Comparison of ENCODE assay signal across 8 cellular contexts in genomic region chr9:72363908-72364678, GRCh38. TPM values are rescaled to one million over a fixed set of nuclear protein-coding genes. Genes with fewer than 3 reads are reported as not detected.
DNase-seq lines count a peak whose midpoint lies in the region; ATAC-seq lines count a peak whose summit lies in the region.

No MANE protein-coding gene starts in this region.

- H4K8ac ChIP-seq in mesendoderm (ENCODE audit: low read depth, low read length) = no peak overlapping the region

- peak overlapping the region; percentile 61 for H2BK120ac ChIP-seq in mesendoderm (ENCODE audit: low read depth, low read length)

- DNase-seq in NCI-H82 (lab: John Stamatoyannopoulos, UW) (peak; percentile 48), NCI-H82 treated with DMSO at 0.1 percent for 48 hours (lab: John Stamatoyannopoulos, UW; ENCODE audit: unreplicated experiment) (no peak), NCI-H2196 treated with DMSO at 0.1 percent for 48 hours (lab: John Stamatoyannopoulos, UW; ENCODE audit: unreplicated experiment) (peak; percentile 4), mesendoderm (peak; percentile 59)
- DNase-seq in activated CD8-positive, alpha-beta memory T cell treated with anti-CD3 and anti-CD28 coated beads for 4 hours (ENCODE audit: low read depth in 2 of 2) = peak; percentile 40 to 41
- DNase-seq in effector memory CD4-positive, alpha-beta T cell = peak; percentile 55 to 68 (median 59)
- peak; percentile 48 for DNase-seq in stimulated activated CD8-positive, alpha-beta memory T cell treated with anti-CD3 and anti-CD28 coated beads, Interleukin-15, amount 100 ng/mL, for 24 hours (ENCODE audit: low read depth)

- WGBS in mesendoderm (ENCODE audit: extremely low coverage, insufficient coverage, low lambda C conversion rate) = no CpG with 5 or more reads among the region's 73 CpGs

- peak overlapping the region; percentile 94 for H3K4me3 ChIP-seq in effector memory CD4-positive, alpha-beta T cell (ENCODE audit: insufficient read depth, low read depth, low read length, poor library complexity, severe bottlenecking)
- peak overlapping the region; percentile 97 for H3K4me3 ChIP-seq in mesendoderm (ENCODE audit: low read length)

- H3K9ac ChIP-seq in mesendoderm (ENCODE audit: low read length) = peak overlapping the region; percentile 96

- H3K36me3 ChIP-seq in effector memory CD4-positive, alpha-beta T cell (ENCODE audit: control insufficient read depth, insufficient read depth, low read length) = peaks cover 16% of the 10 kb centered on the region
- no peaks in the 10 kb centered on the region for H3K36me3 ChIP-seq in mesendoderm (ENCODE audit: control insufficient read depth, insufficient read depth, low read length)

- H2BK5ac ChIP-seq in mesendoderm (ENCODE audit: low read length) = peak overlapping the region; percentile 48

- H3K4ac ChIP-seq in mesendoderm (ENCODE audit: low read depth, low read length) = peak overlapping the region; percentile 98

- H3K4me1 ChIP-seq in effector memory CD4-positive, alpha-beta T cell (ENCODE audit: control insufficient read depth, insufficient read depth, low read length, poor library complexity, severe bottlenecking) = peaks cover 23% of the 10 kb centered on the region
- H3K4me1 ChIP-seq in mesendoderm (ENCODE audit: control insufficient read depth, low read depth, low read length) = no peaks in the 10 kb centered on the region

- H3K4me2 ChIP-seq in mesendoderm (ENCODE audit: low read length) = peak overlapping the region; percentile 33

- ATAC-seq in HG02678 (IDR thresholded peaks at IDR 0.05; ENCODE audit: unreplicated experiment) = peak; percentile 46

- no peaks in the 10 kb centered on the region for H3K27me3 ChIP-seq in effector memory CD4-positive, alpha-beta T cell (replicated peaks; ENCODE audit: control insufficient read depth, insufficient read depth, low read length, poor library complexity, severe bottlenecking)
- no peaks in the 10 kb centered on the region for H3K27me3 ChIP-seq in mesendoderm (ENCODE audit: insufficient read depth, low read length, poor library complexity)

- peak overlapping the region; percentile 99 for H3K18ac ChIP-seq in mesendoderm (ENCODE audit: low read length)

- no peak overlapping the region for H2BK15ac ChIP-seq in mesendoderm (replicated peaks; ENCODE audit: low read depth)

- H3K56ac ChIP-seq in mesendoderm (ENCODE audit: low read length) = peak overlapping the region; percentile 86

- H4K5ac ChIP-seq in mesendoderm (ENCODE audit: low read length) = no peak overlapping the region

- H3K23ac ChIP-seq in mesendoderm (ENCODE audit: low read length) = no peak overlapping the region

- H3K9me3 ChIP-seq in effector memory CD4-positive, alpha-beta T cell (ENCODE audit: control insufficient read depth, low read length) = no peaks in the 10 kb centered on the region

- H3K79me2 ChIP-seq in mesendoderm (ENCODE audit: control insufficient read depth, insufficient read depth, low read length) = peaks cover 56% of the 10 kb centered on the region

- no peak overlapping the region for H2AK5ac ChIP-seq in mesendoderm (ENCODE audit: low read length)

- peak overlapping the region; percentile 98 for H3K27ac ChIP-seq in effector memory CD4-positive, alpha-beta T cell (ENCODE audit: insufficient read depth, low read length, poor library complexity, severe bottlenecking)
- peak overlapping the region; percentile 90 for H3K27ac ChIP-seq in mesendoderm (ENCODE audit: low read depth, low read length)

- no peaks in the 10 kb centered on the region for H3K79me1 ChIP-seq in mesendoderm (ENCODE audit: low read length)

RNA-seq across cellular contexts. Expression of gene ZFAND5, which starts 0.9 kb away (rescaled TPM):
- 133 TPM for polyA plus RNA-seq in mesendoderm (2013, experiment 1 of 2)
- polyA plus RNA-seq in mesendoderm (2013, experiment 2 of 2) = 134 TPM
